In genomic region chr1:1406101-1406820, GRCh38 we compare ENCODE assay signal across 8 cellular contexts. TPM values are rescaled to one million over a fixed set of nuclear protein-coding genes. Genes with fewer than 3 reads are reported as not detected.
A peak's percentile ranks its signal among the peaks of the same experiment; 100 is the strongest.
DNase-seq lines count a peak whose midpoint lies in the region; ATAC-seq and TF ChIP-seq lines count a peak whose summit lies in the region.

No MANE protein-coding gene starts in this region.

- peak; percentile 14 for DNase-seq in RPMI7951 (ENCODE audit: low read depth)
- peak; percentile 48 to 49 for DNase-seq in erythroblast (lab: John Stamatoyannopoulos, UW)
- DNase-seq in ovary, result no peak
- no peak for DNase-seq in NCI-H2196 treated with DMSO at 0.1 percent for 48 hours (lab: John Stamatoyannopoulos, UW; ENCODE audit: unreplicated experiment)
- no peak for DNase-seq in T-helper 9 cell
- no peak for DNase-seq in NCI-H128 (lab: John Stamatoyannopoulos, UW; ENCODE audit: unreplicated experiment)

- peaks cover 11% of the 10 kb centered on the region for H3K4me1 ChIP-seq in ES-I3 (ENCODE audit: insufficient read depth, low read length)
- H3K4me1 ChIP-seq in ovary (ENCODE audit: insufficient read depth), result peaks cover 11% of the 10 kb centered on the region

- H3K9ac ChIP-seq in ES-I3 (ENCODE audit: low read depth, low read length), result peak overlapping the region; percentile 91

- peak overlapping the region; percentile 93 for H3K4me3 ChIP-seq in ovary

- no peaks in the 10 kb centered on the region for H3K9me3 ChIP-seq in ES-I3 (ENCODE audit: control insufficient read depth, insufficient read depth, low read length)
- no peaks in the 10 kb centered on the region for H3K9me3 ChIP-seq in ovary

- WGBS in ovary, 3 donors, result 32 to 40% (median 34%) methylated on average over 42 to 43 of the region's 43 CpGs

- H3K27ac ChIP-seq in ovary, result peak overlapping the region; percentile 35 to 77

- no peaks in the 10 kb centered on the region for H3K27me3 ChIP-seq in ovary

- TF ChIP-seq POLR2A in erythroblast (IDR thresholded peaks at IDR 0.05; ENCODE audit: low read length) (no peak), ovary (IDR thresholded peaks at IDR 0.05) (no peak)

- no peak for ATAC-seq in HG03432 (IDR thresholded peaks at IDR 0.05; ENCODE audit: unreplicated experiment)

- no peak for TF ChIP-seq CTCF in ovary (IDR thresholded peaks at IDR 0.05)

- TF ChIP-seq EP300 in ovary (IDR thresholded peaks at IDR 0.05), result no peak

- H3K36me3 ChIP-seq in ES-I3 (ENCODE audit: insufficient read depth, low read length) (peaks cover 22% of the 10 kb centered on the region), ovary (no peaks in the 10 kb centered on the region)

- intact Hi-C loops in ovary (cut with DNase I), result no loop called here

RNA-seq across cellular contexts. Expression of gene MRPL20, which starts 0.8 kb away (rescaled TPM):
- total RNA-seq in RPMI7951 (2014; rRNA removed; shearing (Covaris generic)), result 227 and 241 TPM in 2 replicates
- total RNA-seq in ovary, result 100 to 1,000 TPM in 1 of 7 donors, 10 to 100 TPM in 6; 79.9 to 130 (median 93.1) TPM
- 100 to 1,000 TPM; 113 to 120 TPM for polyA plus RNA-seq in ovary

RNA-seq across cellular contexts. Expression of gene CCNL2, which starts 7.1 kb away (rescaled TPM):
- total RNA-seq in RPMI7951 (2014; rRNA removed; shearing (Covaris generic)), result 62.8 and 66.2 TPM in 2 replicates
- total RNA-seq in ovary, result 100 to 1,000 TPM; 159 to 245 (median 196) TPM
- 100 to 1,000 TPM in 1 of 2 donors, 10 to 100 TPM in 1; 71.1 to 217 TPM for polyA plus RNA-seq in ovary

RNA-seq across cellular contexts. Expression of gene ANKRD65, which starts 14.8 kb away (rescaled TPM):
- not detected in 2 replicates for total RNA-seq in RPMI7951 (2014; rRNA removed; shearing (Covaris generic))
- 10 to 100 TPM in 5 of 7 donors, 1 to 10 TPM in 2; 4.5 to 48.8 (median 16.4) TPM for total RNA-seq in ovary
- 10 to 100 TPM in 1 of 2 donors, 1 to 10 TPM in 1; 5.0 to 13.3 TPM for polyA plus RNA-seq in ovary

RNA-seq across cellular contexts. Expression of gene VWA1, which starts 29.2 kb away (rescaled TPM):
- total RNA-seq in RPMI7951 (2014; rRNA removed; shearing (Covaris generic)), result 5.6 and 5.7 TPM in 2 replicates
- total RNA-seq in ovary, result 10 to 100 TPM; 11.1 to 73.5 (median 44.9) TPM
- polyA plus RNA-seq in ovary, result 10 to 100 TPM in 1 of 2 donors, under 1 TPM in 1; 0.20 to 14.2 TPM

RNA-seq across cellular contexts. Expression of gene AURKAIP1, which starts 31.3 kb away (rescaled TPM):
- 141 and 204 TPM in 2 replicates for total RNA-seq in RPMI7951 (2014; rRNA removed; shearing (Covaris generic))
- total RNA-seq in ovary, result 10 to 100 TPM; 63.7 to 94.0 (median 73.2) TPM
- 10 to 100 TPM in 1 of 2 donors, 1 to 10 TPM in 1; 6.0 to 81.3 TPM for polyA plus RNA-seq in ovary

Comparison
In these comparisons a context has a peak if more than half of its experiments do, and no peak if none do; other contexts are left out.
1. DNase-seq: peak in RPMI7951 (single experiment) and erythroblast (2 of 2); none in ovary (0 of 5), NCI-H2196 treated with DMSO at 0.1 percent for 48 hours (single experiment), T-helper 9 cell (single experiment) and NCI-H128 (single experiment).